In genomic region chr7:52639126-52639525, GRCh38 we compare ENCODE assay signal across 23 cellular contexts.
"Had no signal": no experiment of that assay in that cellular context is flagged by ENCODE, and none has a peak within 500 bp of the region (broad histone marks: within the 10 kb centered on the region; RNA-seq: fewer than 3 reads in every experiment).

No MANE protein-coding gene starts in this region.

- H3K27me3 Mint-ChIP-seq: memory B cell, naive B cell had no signal

- H3K4me3 ChIP-seq: adrenal gland, body of pancreas, hepatocyte, mucosa of descending colon, prostate gland, right atrium auricular region, tibial artery had no signal

- H3K4me1 ChIP-seq: adrenal gland, body of pancreas, prostate gland, right atrium auricular region, tibial artery had no signal

- H3K27ac ChIP-seq: adrenal gland, body of pancreas, epithelial cell of prostate, hepatocyte, prostate gland, right atrium auricular region, tibial artery, WERI-Rb-1 had no signal

- H3K4me1 Mint-ChIP-seq: memory B cell, naive B cell, neural crest cell had no signal

- H3K27me3 ChIP-seq: adrenal gland, body of pancreas, hepatocyte, right atrium auricular region, tibial artery had no signal

- H3K9me3 Mint-ChIP-seq: neural crest cell had no signal

- H2AFZ ChIP-seq: hepatocyte had no signal

- H3K4me2 ChIP-seq: hepatocyte had no signal

- H3K4me3 Mint-ChIP-seq: activated T-helper 1 cell treated with anti-CD3 and anti-CD28 coated beads, Interleukin-12 subunit alpha, Interleukin-12 subunit beta, Interleukin-2, Interleukin-4 antibody, amounts not matched to agents 30 ng/mL and 10 ng/mL and 1 ng/mL, durations not matched to agents 14 hours and 24 hours and 36 hours; memory B cell; naive B cell; neural crest cell had no signal

- H3K79me2 ChIP-seq: hepatocyte had no signal

- H3K36me3 Mint-ChIP-seq: activated naive CD4-positive, alpha-beta T cell treated with anti-CD3 and anti-CD28 coated beads, Interleukin-2, amount 50 U/mL, for 72 hours; memory B cell; naive B cell had no signal

- DNase-seq: activated CD4-positive, alpha-beta T cell treated with anti-CD3 and anti-CD28 coated beads, Interleukin-2, amount 50 U/mL, for 4 hours; activated gamma-delta T cell treated with Interleukin-2 at 50 U/mL for 16 hours; activated T-cell treated with anti-CD3 and anti-CD28 coated beads for 4 hours; adrenal gland; body of pancreas; foreskin fibroblast; kidney glomerular epithelial cell; mucosa of descending colon; naive B cell; stimulated activated CD4-positive, alpha-beta T cell treated with anti-CD3 and anti-CD28 coated beads, Interleukin-2, amount 100 ng/mL, for 24 hours; stimulated activated naive CD8-positive, alpha-beta T cell treated with anti-CD3 and anti-CD28 coated beads, Interleukin-15, Interleukin-2, amounts not matched to agents 100 U/mL and 50 U/mL, for 24 hours; substantia nigra; T-helper 2 cell; tibial artery; WERI-Rb-1 had no signal

- H3K36me3 ChIP-seq: adrenal gland, prostate gland, right atrium auricular region, tibial artery, WERI-Rb-1 had no signal

- H3K27ac Mint-ChIP-seq: activated naive CD4-positive, alpha-beta T cell treated with anti-CD3 and anti-CD28 coated beads, Interleukin-2, amount 50 U/mL, for 72 hours; activated T-helper 1 cell treated with anti-CD3 and anti-CD28 coated beads, Interleukin-12 subunit alpha, Interleukin-12 subunit beta, Interleukin-2, Interleukin-4 antibody, amounts not matched to agents 30 ng/mL and 10 ng/mL and 1 ng/mL, durations not matched to agents 14 hours and 24 hours and 36 hours; memory B cell; naive B cell had no signal

- H3K9me3 ChIP-seq: adrenal gland, body of pancreas, mucosa of descending colon, prostate gland, right atrium auricular region, tibial artery had no signal
